In genomic region chr3:148991219-148992026, GRCh38 we compare ENCODE assay signal across 8 cellular contexts. TPM values are rescaled to one million over a fixed set of nuclear protein-coding genes. Genes with fewer than 3 reads are reported as not detected.
DNase-seq lines count a peak whose midpoint lies in the region; ATAC-seq and TF ChIP-seq lines count a peak whose summit lies in the region.

GYG1 (plus strand) TSS chr3:148991540; CDS start chr3:148991641, 101 bp downstream.

- H3K4me3 ChIP-seq in SU-DHL-6 (ENCODE audit: insufficient read depth, low read length, poor library complexity, severe bottlenecking) (peak within 1 kb of the TSS; percentile 86), parathyroid adenoma (ENCODE audit: low read depth, low read length) (peak within 1 kb of the TSS; percentile 76), tibial nerve (peak within 1 kb of the TSS; percentile 85 to 97 (median 88))

- no peaks in the 10 kb centered on the region for H3K36me3 ChIP-seq in SU-DHL-6 (ENCODE audit: low read length)
- no peaks in the 10 kb centered on the region for H3K36me3 ChIP-seq in parathyroid adenoma (ENCODE audit: control insufficient read depth, insufficient read depth, low read length)
- H3K36me3 ChIP-seq in tibial nerve: peaks cover 0 to 25% (median 0%) of the 10 kb centered on the region in 3 donors

- H3K27ac Mint-ChIP-seq in activated naive CD8-positive, alpha-beta T cell treated with anti-CD3 and anti-CD28 coated beads, Interleukin-2, amount 10 ng/mL, durations not matched to agents 7 days and 5 days: peak within 1 kb of the TSS; percentile 75

- H3K4me1 ChIP-seq in parathyroid adenoma: peaks cover 8% of the 10 kb centered on the region
- H3K4me1 ChIP-seq in tibial nerve: peaks cover 0 to 24% (median 10%) of the 10 kb centered on the region in 4 donors

- peaks cover 27% of the 10 kb centered on the region for H3K4me1 Mint-ChIP-seq in activated naive CD8-positive, alpha-beta T cell treated with anti-CD3 and anti-CD28 coated beads, Interleukin-2, amount 10 ng/mL, durations not matched to agents 7 days and 5 days

- H3K27ac ChIP-seq in SU-DHL-6 (ENCODE audit: low read depth, low read length): peak within 1 kb of the TSS; percentile 57
- H3K27ac ChIP-seq in parathyroid adenoma: peak within 1 kb of the TSS; percentile 60
- H3K27ac ChIP-seq in tibial nerve: peak within 1 kb of the TSS; percentile 92 to 97 (median 96)

- H3K9me3 Mint-ChIP-seq in activated naive CD8-positive, alpha-beta T cell treated with anti-CD3 and anti-CD28 coated beads, Interleukin-2, amount 10 ng/mL, durations not matched to agents 7 days and 5 days: no peaks in the 10 kb centered on the region

- peak in 1 of 2 donors; percentile 88 for TF ChIP-seq EP300 in tibial nerve (IDR thresholded peaks at IDR 0.05)

- H3K9me3 ChIP-seq in SU-DHL-6 (ENCODE audit: insufficient read depth, low read length) (no peaks in the 10 kb centered on the region), parathyroid adenoma (ENCODE audit: control insufficient read depth, low read length) (no peaks in the 10 kb centered on the region), tibial nerve (no peaks in the 10 kb centered on the region)

- POLR2A ChIA-PET in activated naive CD8-positive, alpha-beta T cell treated with anti-CD3 and anti-CD28 coated beads, Interleukin-2, amount 10 ng/mL, durations not matched to agents 7 days and 5 days (lab: Charles Lee): interaction anchor here (0.7 to 2.7 kb wide), 10 partner anchors 8 to 286 kb away, joined by 3 to 18 read pairs (median 4); partner anchors contain the start of genes HLTF and HPS3

- ATAC-seq in activated naive CD8-positive, alpha-beta T cell treated with anti-CD3 and anti-CD28 coated beads, Interleukin-2, amount 10 ng/mL, durations not matched to agents 7 days and 5 days (ENCODE audit: low read depth): peak; percentile 88
- peak; percentile 96 for ATAC-seq in Right ventricle myocardium superior (ENCODE audit: poor library complexity)

- H3K9ac ChIP-seq in SU-DHL-6 (ENCODE audit: low read length): peak within 1 kb of the TSS; percentile 83
- H3K9ac ChIP-seq in parathyroid adenoma: peak within 1 kb of the TSS; percentile 69

- peaks cover 28% of the 10 kb centered on the region for H3K36me3 Mint-ChIP-seq in activated naive CD8-positive, alpha-beta T cell treated with anti-CD3 and anti-CD28 coated beads, Interleukin-2, amount 10 ng/mL, durations not matched to agents 7 days and 5 days

- peaks cover 7% of the 10 kb centered on the region; the same call in 1 of the 2 replicates for H3K79me2 ChIP-seq in SU-DHL-6 (ENCODE audit: insufficient read depth, low read length)
- H3K79me2 ChIP-seq in parathyroid adenoma: peaks cover 6% of the 10 kb centered on the region

- H2AFZ ChIP-seq in SU-DHL-6 (ENCODE audit: low read depth, low read length, severe bottlenecking) (peak within 1 kb of the TSS; percentile 92), parathyroid adenoma (peak within 1 kb of the TSS; percentile 100)

- peak; percentile 50 for DNase-seq in GF-D8 (lab: John Stamatoyannopoulos, UW)
- peak; percentile 79 for DNase-seq in H4 (ENCODE audit: low spot score)
- DNase-seq in LoVo (ENCODE audit: low spot score): peak; percentile 89
- peak; percentile 81 for DNase-seq in activated naive CD8-positive, alpha-beta T cell treated with anti-CD3 and anti-CD28 coated beads, Interleukin-2, amount 10 ng/mL, durations not matched to agents 7 days and 5 days
- DNase-seq in Right ventricle myocardium superior: peak; percentile 91
- peak; percentile 47 to 52 for DNase-seq in tibial nerve (ENCODE audit: low spot score in 2 of 2)

- H3F3A ChIP-seq in SU-DHL-6 (ENCODE audit: insufficient read depth): 0 out of 2 replicates have a peak, but pooled peaks cover 10% of the 10 kb centered on the region

- H4K20me1 ChIP-seq in SU-DHL-6 (ENCODE audit: low read depth, low read length): no peaks in the 10 kb centered on the region

- TF ChIP-seq CTCF in SU-DHL-6 (IDR thresholded peaks at IDR 0.05; ENCODE audit: insufficient read depth, low read length, poor library complexity, severe bottlenecking) (peak; percentile 52), parathyroid adenoma (IDR thresholded peaks at IDR 0.05) (peak; percentile 35), tibial nerve (IDR thresholded peaks at IDR 0.05) (peak in 4 of 5 experiments; percentile 21 to 56 (median 42))

- peak; percentile 64 to 84 for TF ChIP-seq POLR2A in tibial nerve (IDR thresholded peaks at IDR 0.05)

- H3K9me2 ChIP-seq in SU-DHL-6 (replicated peaks; ENCODE audit: insufficient read depth, low read length): no peaks in the 10 kb centered on the region

- H3K4me3 Mint-ChIP-seq in activated naive CD8-positive, alpha-beta T cell treated with anti-CD3 and anti-CD28 coated beads, Interleukin-2, amount 10 ng/mL, durations not matched to agents 7 days and 5 days: peak within 1 kb of the TSS; percentile 83

- intact Hi-C loops in Right ventricle myocardium superior (cut with DNase I): no loop called here

- WGBS in tibial nerve, 2 donors: 0 to 1% methylated on average over 30 to 36 of the region's 91 CpGs

- H3K27me3 ChIP-seq in SU-DHL-6 (ENCODE audit: low read length) (no peaks in the 10 kb centered on the region), parathyroid adenoma (ENCODE audit: control insufficient read depth, insufficient read depth, low read length) (no peaks in the 10 kb centered on the region), tibial nerve (no peaks in the 10 kb centered on the region)

- H3K27me3 Mint-ChIP-seq in activated naive CD8-positive, alpha-beta T cell treated with anti-CD3 and anti-CD28 coated beads, Interleukin-2, amount 10 ng/mL, durations not matched to agents 7 days and 5 days: no peaks in the 10 kb centered on the region

- peak within 1 kb of the TSS; percentile 79 for H3K4me2 ChIP-seq in SU-DHL-6 (ENCODE audit: low read depth, low read length, poor library complexity, severe bottlenecking)
- peak within 1 kb of the TSS; percentile 92 for H3K4me2 ChIP-seq in parathyroid adenoma (ENCODE audit: low read length)

RNA-seq across cellular contexts. Expression of gene GYG1, which starts in this region (rescaled TPM):
- total RNA-seq in H4 (2014; rRNA removed; shearing (Covaris generic)): 34.4 and 45.7 TPM in 2 replicates
- 10 to 100 TPM; 48.6 to 49.3 TPM for total RNA-seq in activated naive CD8-positive, alpha-beta T cell treated with anti-CD3 and anti-CD28 coated beads, Interleukin-2, amount 10 ng/mL, durations not matched to agents 7 days and 5 days
- total RNA-seq in Right ventricle myocardium superior: 171 TPM
- 10 to 100 TPM; 19.5 to 67.5 (median 26.0) TPM for total RNA-seq in tibial nerve

Comparison
In these comparisons a context has a peak if more than half of its experiments do, and no peak if none do; other contexts are left out.
1. Peak in every context shown above with its lines: DNase-seq, ATAC-seq, H3K4me3 ChIP-seq and H3K27ac ChIP-seq.